ENCODE assay signal across 1 cellular context in genomic region chr1:40174788-40175187, GRCh38.
TF ChIP-seq lines count a peak whose summit lies in the region.

No MANE protein-coding gene starts in this region.

TF ChIP-seq in HepG2, 621 proteins besides CTCF, POLR2A, EP300 and RAD21 (continued from another document):
- no peak for TF ChIP-seq ZNF407 (CRISPR knock-in tag; IDR thresholded peaks at IDR 0.05; ENCODE audit: not compliant biosample characterization)
